7 cellular contexts compared by ENCODE assay signal in genomic region chr4:37383579-37384229, GRCh38.
DNase-seq lines count a peak whose midpoint lies in the region; ATAC-seq, FAIRE-seq and TF ChIP-seq lines count a peak whose summit lies in the region.

No MANE protein-coding gene starts in this region.

- POLR2A ChIA-PET in activated CD4-positive, alpha-beta memory T cell treated with anti-CD3 and anti-CD28 coated beads, Interleukin-2, amount 10 ng/mL, durations not matched to agents 7 days and 5 days (lab: Charles Lee), result no interaction called here

- CTCF ChIA-PET in activated CD4-positive, alpha-beta memory T cell treated with anti-CD3 and anti-CD28 coated beads, Interleukin-2, amount 10 ng/mL, durations not matched to agents 7 days and 5 days (lab: Charles Lee), result interaction anchor here (1.1 to 1.5 kb wide), 3 partner anchors 9 to 924 kb away, joined by 3 to 4 read pairs (median 3); no protein-coding TSS in a partner anchor

- H3K9ac ChIP-seq in Karpas-422 (ENCODE audit: low read length), result no peak overlapping the region

- H3K9me3 ChIP-seq in DOHH2 (ENCODE audit: control insufficient read depth, insufficient read depth, low read length) (no peaks in the 10 kb centered on the region), Karpas-422 (ENCODE audit: low read length) (no peaks in the 10 kb centered on the region), iPS DF 6.9 (ENCODE audit: control insufficient read depth, insufficient read depth, low read length) (no peaks in the 10 kb centered on the region)

- no peaks in the 10 kb centered on the region for H3K9me3 Mint-ChIP-seq in activated CD4-positive, alpha-beta memory T cell treated with anti-CD3 and anti-CD28 coated beads, Interleukin-2, amount 10 ng/mL, durations not matched to agents 7 days and 5 days

- TF ChIP-seq CTCF in DOHH2 (IDR thresholded peaks at IDR 0.05; ENCODE audit: low read depth, low read length, poor library complexity, severe bottlenecking), result peak; percentile 68

- H3K9me2 ChIP-seq in DOHH2 (replicated peaks; ENCODE audit: control insufficient read depth, low read length) (no peaks in the 10 kb centered on the region), Karpas-422 (replicated peaks; ENCODE audit: insufficient read depth, low read length) (no peaks in the 10 kb centered on the region)

- H4K20me1 ChIP-seq in DOHH2 (ENCODE audit: control insufficient read depth, insufficient read depth, low read depth, low read length) (no peaks in the 10 kb centered on the region), Karpas-422 (ENCODE audit: insufficient read depth, low read depth, low read length) (no peaks in the 10 kb centered on the region)

- H3K4me1 Mint-ChIP-seq in activated CD4-positive, alpha-beta memory T cell treated with anti-CD3 and anti-CD28 coated beads, Interleukin-2, amount 10 ng/mL, durations not matched to agents 7 days and 5 days, result no peaks in the 10 kb centered on the region

- DNase-seq in Karpas-422 (peak; percentile 84), iPS DF 6.9 (ENCODE audit: low read depth, low spot score) (peak; percentile 25), urothelium cell line (ENCODE audit: low spot score) (peak; percentile 54)
- no peak for DNase-seq in activated CD4-positive, alpha-beta memory T cell treated with anti-CD3 and anti-CD28 coated beads, Interleukin-2, amount 10 ng/mL, durations not matched to agents 7 days and 5 days

- FAIRE-seq in TTC549 (lab: Jason Lieb, UNC) (peak; percentile 36), urothelium cell line (lab: Jason Lieb, UNC) (no peak)

- H3K36me3 Mint-ChIP-seq in activated CD4-positive, alpha-beta memory T cell treated with anti-CD3 and anti-CD28 coated beads, Interleukin-2, amount 10 ng/mL, durations not matched to agents 7 days and 5 days (ENCODE audit: low read depth), result no peaks in the 10 kb centered on the region

- H3K27me3 ChIP-seq in DOHH2 (ENCODE audit: control insufficient read depth, low read length), result no peaks in the 10 kb centered on the region
- no peaks in the 10 kb centered on the region for H3K27me3 ChIP-seq in Karpas-422 (ENCODE audit: low read length)
- H3K27me3 ChIP-seq in iPS DF 6.9 (ENCODE audit: control insufficient read depth, insufficient read depth, low read length), result no peaks in the 10 kb centered on the region

- no CpG with 5 or more reads among the region's 7 CpGs for WGBS in iPS DF 6.9 (ENCODE audit: insufficient coverage, insufficient read length)

- ATAC-seq in GM19035 (IDR thresholded peaks at IDR 0.05; ENCODE audit: unreplicated experiment), result peak; percentile 69

- H2AFZ ChIP-seq in Karpas-422 (ENCODE audit: low read length), result no peak overlapping the region

- H3K4me1 ChIP-seq in DOHH2 (ENCODE audit: control insufficient read depth, low read length) (no peaks in the 10 kb centered on the region), Karpas-422 (ENCODE audit: low read length) (no peaks in the 10 kb centered on the region), iPS DF 6.9 (ENCODE audit: control insufficient read depth, insufficient read depth, low read length) (no peaks in the 10 kb centered on the region)

- no peaks in the 10 kb centered on the region for H3F3A ChIP-seq in DOHH2 (ENCODE audit: control insufficient read depth, insufficient read depth)

- H3K27ac ChIP-seq in DOHH2 (ENCODE audit: low read depth, low read length), result no peak overlapping the region
- no peak overlapping the region for H3K27ac ChIP-seq in Karpas-422 (ENCODE audit: low read length)
- H3K27ac ChIP-seq in iPS DF 6.9 (ENCODE audit: low read length), result no peak overlapping the region

- no peaks in the 10 kb centered on the region for H3K79me2 ChIP-seq in DOHH2 (ENCODE audit: control insufficient read depth, low read length)
- H3K79me2 ChIP-seq in Karpas-422 (ENCODE audit: low read length), result no peaks in the 10 kb centered on the region

- H3K4me3 ChIP-seq in DOHH2 (ENCODE audit: low read length) (no peak overlapping the region), Karpas-422 (ENCODE audit: low read length) (no peak overlapping the region), iPS DF 6.9 (ENCODE audit: low read length) (no peak overlapping the region)

- no peaks in the 10 kb centered on the region for H3K36me3 ChIP-seq in DOHH2 (ENCODE audit: control insufficient read depth, low read length)
- no peaks in the 10 kb centered on the region for H3K36me3 ChIP-seq in Karpas-422 (ENCODE audit: insufficient read depth, low read length)
- no peaks in the 10 kb centered on the region for H3K36me3 ChIP-seq in iPS DF 6.9 (ENCODE audit: control insufficient read depth, insufficient read depth, low read length)

- H3K4me3 Mint-ChIP-seq in activated CD4-positive, alpha-beta memory T cell treated with anti-CD3 and anti-CD28 coated beads, Interleukin-2, amount 10 ng/mL, durations not matched to agents 7 days and 5 days, result no peak overlapping the region

- no peak overlapping the region for H3K27ac Mint-ChIP-seq in activated CD4-positive, alpha-beta memory T cell treated with anti-CD3 and anti-CD28 coated beads, Interleukin-2, amount 10 ng/mL, durations not matched to agents 7 days and 5 days

- H3K27me3 Mint-ChIP-seq in activated CD4-positive, alpha-beta memory T cell treated with anti-CD3 and anti-CD28 coated beads, Interleukin-2, amount 10 ng/mL, durations not matched to agents 7 days and 5 days, result peaks cover 15% of the 10 kb centered on the region

- H3K4me2 ChIP-seq in DOHH2 (ENCODE audit: low read length) (no peak overlapping the region), Karpas-422 (ENCODE audit: low read depth, low read length, poor library complexity, severe bottlenecking) (no peak overlapping the region)
